ENCODE assay signal across 12 cellular contexts in genomic region chr7:130095812-130096211, GRCh38. TPM values are rescaled to one million over a fixed set of nuclear protein-coding genes. Genes with fewer than 3 reads are reported as not detected.
A peak's percentile ranks its signal among the peaks of the same experiment; 100 is the strongest.
DNase-seq lines count a peak whose midpoint lies in the region; ATAC-seq and TF ChIP-seq lines count a peak whose summit lies in the region.
"Had no signal": no experiment of that assay in that cellular context is flagged by ENCODE, and none has a peak within 500 bp of the region (broad histone marks: within the 10 kb centered on the region; RNA-seq: fewer than 3 reads in every experiment).

No MANE protein-coding gene starts in this region.

- DNase-seq in AG08395 (ENCODE audit: low spot score) (peak; percentile 68), G401 (ENCODE audit: low spot score) (peak; percentile 35), SK-MEL-5 (ENCODE audit: low read depth, low spot score) (peak; percentile 32), fibroblast of villous mesenchyme (ENCODE audit: low read depth) (peak; percentile 92), lower lobe of right lung (no peak), colonic mucosa (no peak), HUDEP-2 (lab: John Stamatoyannopoulos, UW; ENCODE audit: unreplicated experiment in 76 of 76) (no peak)
- DNase-seq: effector memory CD4-positive, alpha-beta T cell; NCI-H1436 treated with DMSO at 0.1 percent for 48 hours; sigmoid colon had no signal

- in situ Hi-C loops in G401 (cut with HindIII; ENCODE audit: low sequenced_read_pairs), result no loop called here
- in situ Hi-C loops in SK-MEL-5 (cut with HindIII; ENCODE audit: low pct_unique_long_range_greater_than_20kb, low sequenced_read_pairs), result no loop called here

- H3K9me3 ChIP-seq in lower lobe of right lung, result no peaks in the 10 kb centered on the region
- H3K9me3 ChIP-seq in colonic mucosa, result no peaks in the 10 kb centered on the region
- H3K9me3 ChIP-seq: BLaER1, sigmoid colon had no signal

- intact Hi-C loops in lower lobe of right lung (cut with DNase I) (no loop called here), colonic mucosa (cut with DNase I) (no loop called here)

- H3K36me3 ChIP-seq in lower lobe of right lung, result no peaks in the 10 kb centered on the region
- H3K36me3 ChIP-seq in colonic mucosa, result no peaks in the 10 kb centered on the region
- H3K36me3 ChIP-seq: sigmoid colon had no signal

- TF ChIP-seq CTCF in fibroblast of villous mesenchyme (IDR thresholded peaks at IDR 0.05; ENCODE audit: insufficient read depth, low read depth, low read length), result no peak
- TF ChIP-seq CTCF in lower lobe of right lung (IDR thresholded peaks at IDR 0.05), result no peak
- TF ChIP-seq CTCF in colonic mucosa (IDR thresholded peaks at IDR 0.05), result no peak

- H3K27ac ChIP-seq in lower lobe of right lung (no peak overlapping the region), colonic mucosa (no peak overlapping the region)
- H3K27ac ChIP-seq: BLaER1, sigmoid colon had no signal

- H3K27me3 ChIP-seq in lower lobe of right lung (ENCODE audit: low read depth) (no peaks in the 10 kb centered on the region), colonic mucosa (no peaks in the 10 kb centered on the region)
- H3K27me3 ChIP-seq: BLaER1, sigmoid colon had no signal

- no peak overlapping the region for H3K9ac ChIP-seq in colonic mucosa (ENCODE audit: low read depth in 2 of 2, low read length in 2 of 2)
- H3K9ac ChIP-seq: BLaER1 had no signal

- H3K4me3 ChIP-seq in fibroblast of villous mesenchyme (ENCODE audit: low read depth, low read length), result no peak overlapping the region
- no peak overlapping the region for H3K4me3 ChIP-seq in lower lobe of right lung
- H3K4me3 ChIP-seq in colonic mucosa, result no peak overlapping the region
- H3K4me3 ChIP-seq: BLaER1, sigmoid colon had no signal

- H3K4me1 ChIP-seq in lower lobe of right lung, result peaks cover 27% of the 10 kb centered on the region
- H3K4me1 ChIP-seq in colonic mucosa, result no peaks in the 10 kb centered on the region
- H3K4me1 ChIP-seq: BLaER1 had no signal

- no peak for ATAC-seq in lower lobe of right lung
- no peak for ATAC-seq in HG03460 (IDR thresholded peaks at IDR 0.05; ENCODE audit: unreplicated experiment)

RNA-seq across cellular contexts. Expression of gene KLHDC10, which starts 25.5 kb away (rescaled TPM):
- 9.2 and 23.5 TPM in 2 replicates for total RNA-seq in G401 (2014; rRNA removed; shearing (Covaris generic))
- 38.2 and 39.6 TPM in 2 replicates for total RNA-seq in SK-MEL-5 (2014; rRNA removed; shearing (Covaris generic))
- 18.0 and 23.7 TPM in 2 replicates for polyA plus RNA-seq in SK-MEL-5 (2015; cell fraction: cytosol; rRNA removed)
- polyA plus RNA-seq in SK-MEL-5 (2015; cell fraction: nucleus; rRNA removed), result 25.4 and 27.0 TPM in 2 replicates
- 28.7 and 43.6 TPM in 2 replicates for total RNA-seq in fibroblast of villous mesenchyme
- total RNA-seq in lower lobe of right lung, result 34.2 TPM
- total RNA-seq in colonic mucosa, result 10 to 100 TPM; 29.1 to 36.3 TPM

RNA-seq across cellular contexts. Expression of gene ZC3HC1, which starts 44.6 kb away (rescaled TPM):
- total RNA-seq in G401 (2014; rRNA removed; shearing (Covaris generic)), result 31.8 and 49.0 TPM in 2 replicates
- 41.4 and 47.1 TPM in 2 replicates for total RNA-seq in SK-MEL-5 (2014; rRNA removed; shearing (Covaris generic))
- polyA plus RNA-seq in SK-MEL-5 (2015; cell fraction: cytosol; rRNA removed), result 32.7 and 36.5 TPM in 2 replicates
- polyA plus RNA-seq in SK-MEL-5 (2015; cell fraction: nucleus; rRNA removed), result 37.9 and 40.1 TPM in 2 replicates
- 12.2 and 16.4 TPM in 2 replicates for total RNA-seq in fibroblast of villous mesenchyme
- total RNA-seq in lower lobe of right lung, result 11.0 TPM
- total RNA-seq in colonic mucosa, result 10 to 100 TPM in 1 of 2 donors, 1 to 10 TPM in 1; 7.3 to 13.5 TPM

Comparison
In these comparisons a context has a peak if more than half of its experiments do, and no peak if none do; other contexts are left out.
1. DNase-seq: peak in AG08395 (single experiment), G401 (single experiment), SK-MEL-5 (single experiment) and fibroblast of villous mesenchyme (single experiment); none in lower lobe of right lung (single experiment), colonic mucosa (single experiment) and HUDEP-2 (0 of 76).